ENCODE assay signal across 7 cellular contexts in the genomic region with DNA sequence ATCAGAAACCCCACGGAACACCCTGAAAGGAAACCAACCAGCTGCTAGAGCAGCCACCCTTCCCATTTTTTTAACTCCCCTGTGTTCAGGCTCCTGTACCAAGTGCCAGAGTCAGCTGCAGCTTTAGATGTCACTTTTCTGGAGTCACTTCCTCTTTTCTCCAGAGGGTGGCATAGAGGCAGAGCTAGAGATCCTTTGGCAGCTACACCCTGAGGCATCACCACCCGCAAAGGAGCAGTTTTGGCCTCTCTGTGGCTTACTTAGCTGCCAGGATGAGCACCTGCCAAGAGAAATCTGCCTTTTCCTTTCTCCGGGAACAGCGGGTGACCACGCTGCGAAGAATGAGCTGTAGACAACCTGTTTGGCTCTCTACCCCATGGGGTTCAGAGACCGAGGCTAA. TPM values are rescaled to one million over a fixed set of nuclear protein-coding genes. Genes with fewer than 3 reads are reported as not detected.
DNase-seq lines count a peak whose midpoint lies in the region; ATAC-seq, FAIRE-seq and TF ChIP-seq lines count a peak whose summit lies in the region.

No MANE protein-coding gene starts in this region.

- H3K27ac Mint-ChIP-seq in astrocyte (ENCODE audit: unreplicated experiment), result no peak overlapping the region

- TF ChIP-seq CTCF in NB4 (IDR thresholded peaks at IDR 0.05; ENCODE audit: low read depth, low read length), result peak; percentile 16
- TF ChIP-seq CTCF in astrocyte (IDR thresholded peaks at IDR 0.05; ENCODE audit: insufficient read depth, low read depth, low read length), result no peak
- peak in 2 of 6 experiments; percentile 6 to 10 for TF ChIP-seq CTCF in upper lobe of left lung (IDR thresholded peaks at IDR 0.05)

- H3K27me3 Mint-ChIP-seq in astrocyte (ENCODE audit: low read depth, unreplicated experiment), result peaks cover 2% of the 10 kb centered on the region

- H3K4me3 Mint-ChIP-seq in astrocyte (ENCODE audit: unreplicated experiment), result no peak overlapping the region

- no peak overlapping the region for H2AFZ ChIP-seq in astrocyte (ENCODE audit: low read depth, low read length)
- H2AFZ ChIP-seq in mesenchymal stem cell (ENCODE audit: low read depth, low read length), result no peak overlapping the region

- WGBS in mesenchymal stem cell, result 45% methylated on average over 7 of the region's 7 CpGs
- WGBS in upper lobe of left lung, 2 donors, result 33 to 65% methylated on average over 1 to 7 of the region's 7 CpGs

- H2BK5ac ChIP-seq in mesenchymal stem cell (ENCODE audit: low read depth, low read length, poor library complexity, severe bottlenecking), result no peak overlapping the region

- H3K4me2 ChIP-seq in astrocyte (ENCODE audit: low read length) (no peak overlapping the region), mesenchymal stem cell (ENCODE audit: low read length, poor library complexity, severe bottlenecking) (no peak overlapping the region)

- no peak overlapping the region for H3K4ac ChIP-seq in mesenchymal stem cell (ENCODE audit: low read depth in 1 of 2, low read length in 2 of 2)

- H3K14ac ChIP-seq in mesenchymal stem cell (ENCODE audit: low read length in 2 of 2), result no peak overlapping the region

- H4K91ac ChIP-seq in mesenchymal stem cell (ENCODE audit: low read length), result no peak overlapping the region

- H4K8ac ChIP-seq in mesenchymal stem cell (ENCODE audit: low read length), result no peak overlapping the region

- peak; percentile 68 for FAIRE-seq in astrocyte (lab: Jason Lieb, UNC)

- H3K27me3 ChIP-seq in astrocyte (ENCODE audit: insufficient read depth, low read length), result no peaks in the 10 kb centered on the region
- peaks cover 4 to 47% of the 10 kb centered on the region in 2 experiments for H3K27me3 ChIP-seq in mesenchymal stem cell (ENCODE audit: control insufficient read depth in 1 of 2, insufficient read depth in 1 of 2, low read length in 2 of 2)
- no peaks in the 10 kb centered on the region for H3K27me3 ChIP-seq in upper lobe of left lung

- no peak for TF ChIP-seq POLR2A in NB4 (IDR thresholded peaks at IDR 0.05; ENCODE audit: extremely low read depth, insufficient read length)
- TF ChIP-seq POLR2A in upper lobe of left lung (IDR thresholded peaks at IDR 0.05), result no peak

- H3K36me3 ChIP-seq in astrocyte (ENCODE audit: insufficient read depth, low read length) (no peaks in the 10 kb centered on the region), mesenchymal stem cell (ENCODE audit: control insufficient read depth in 1 of 2, insufficient read depth in 2 of 2, low read depth in 1 of 2, low read length in 2 of 2) (no peaks in the 10 kb centered on the region), upper lobe of left lung (no peaks in the 10 kb centered on the region)

- H3K4me1 Mint-ChIP-seq in astrocyte (ENCODE audit: low read depth, unreplicated experiment), result peaks cover 3% of the 10 kb centered on the region

- H4K20me1 ChIP-seq in astrocyte (ENCODE audit: insufficient read depth, low read length), result no peaks in the 10 kb centered on the region

- H3K23ac ChIP-seq in mesenchymal stem cell (ENCODE audit: low read length in 2 of 2), result no peak overlapping the region

- DNase-seq in NB4 (ENCODE audit: low read depth) (peak; percentile 24), astrocyte (ENCODE audit: low read depth) (peak; percentile 5), mesenchymal stem cell (peak; percentile 9), NCI-H187 treated with DMSO at 0.1 percent for 48 hours (lab: John Stamatoyannopoulos, UW) (no peak), upper lobe of left lung (no peak)

- no peak overlapping the region for H2BK120ac ChIP-seq in mesenchymal stem cell (ENCODE audit: low read depth, low read length)

- no peak overlapping the region for H3K9ac ChIP-seq in astrocyte (ENCODE audit: low read length)
- H3K9ac ChIP-seq in mesenchymal stem cell (ENCODE audit: low read length), result no peak overlapping the region

- TF ChIP-seq EP300 in upper lobe of left lung (IDR thresholded peaks at IDR 0.05), result no peak

- H3K9me3 ChIP-seq in astrocyte (ENCODE audit: insufficient read depth, low read depth, low read length), result no peaks in the 10 kb centered on the region
- no peaks in the 10 kb centered on the region for H3K9me3 ChIP-seq in mesenchymal stem cell (ENCODE audit: control insufficient read depth, low read length)
- H3K9me3 ChIP-seq in upper lobe of left lung, result no peaks in the 10 kb centered on the region

- H3K4me3 ChIP-seq in NB4 (ENCODE audit: low read depth, low read length), result no peak overlapping the region
- no peak overlapping the region for H3K4me3 ChIP-seq in astrocyte (ENCODE audit: insufficient read depth, low read depth, low read length)
- no peak overlapping the region for H3K4me3 ChIP-seq in mesenchymal stem cell (ENCODE audit: insufficient read depth in 1 of 2, low read depth in 1 of 2, low read length in 2 of 2)
- no peak overlapping the region for H3K4me3 ChIP-seq in upper lobe of left lung

- H3K36me3 Mint-ChIP-seq in astrocyte (ENCODE audit: low read depth, unreplicated experiment), result no peaks in the 10 kb centered on the region

- no peak overlapping the region for H3K18ac ChIP-seq in mesenchymal stem cell (ENCODE audit: low read depth in 1 of 2, low read length in 2 of 2)

- no peak overlapping the region for H3K27ac ChIP-seq in astrocyte (ENCODE audit: low read depth, low read length)
- H3K27ac ChIP-seq in mesenchymal stem cell (ENCODE audit: low read length, poor library complexity, severe bottlenecking), result no peak overlapping the region
- H3K27ac ChIP-seq in upper lobe of left lung, result no peak overlapping the region

- no peak overlapping the region for H2BK15ac ChIP-seq in mesenchymal stem cell (ENCODE audit: low read depth, poor library complexity, severe bottlenecking)

- no peak overlapping the region for H2AK5ac ChIP-seq in mesenchymal stem cell (ENCODE audit: low read length, severe bottlenecking)

- no peaks in the 10 kb centered on the region for H3K9me3 Mint-ChIP-seq in astrocyte (ENCODE audit: unreplicated experiment)

- H3K79me2 ChIP-seq in astrocyte (ENCODE audit: insufficient read depth, low read length), result no peaks in the 10 kb centered on the region

- H3K4me1 ChIP-seq in astrocyte (ENCODE audit: insufficient read depth, low read length) (no peaks in the 10 kb centered on the region), mesenchymal stem cell (ENCODE audit: control insufficient read depth, insufficient read depth, low read depth, low read length) (no peaks in the 10 kb centered on the region), upper lobe of left lung (no peaks in the 10 kb centered on the region)

- H2BK12ac ChIP-seq in mesenchymal stem cell (ENCODE audit: low read length in 2 of 2), result no peak overlapping the region

- ATAC-seq in GM18868 (IDR thresholded peaks at IDR 0.05; ENCODE audit: unreplicated experiment), result peak; percentile 43
- no peak for ATAC-seq in HG03460 (IDR thresholded peaks at IDR 0.05; ENCODE audit: unreplicated experiment)
- no peak for ATAC-seq in upper lobe of left lung (ENCODE audit: low FRiP score in 2 of 2)

- H3K79me1 ChIP-seq in mesenchymal stem cell (replicated peaks; ENCODE audit: low read length, poor library complexity, severe bottlenecking), result no peaks in the 10 kb centered on the region

RNA-seq across cellular contexts. Expression of gene CHRDL1, which starts 58.0 kb away (rescaled TPM):
- total RNA-seq in astrocyte (3.3 and 4.8 TPM in 2 replicates), upper lobe of left lung (10 to 100 TPM; 23.0 to 68.7 (median 44.3) TPM)
- polyA plus RNA-seq in mesenchymal stem cell (2013, experiment 1 of 2), result 3.2 TPM
- polyA plus RNA-seq in mesenchymal stem cell (2013, experiment 2 of 2), result 3.5 TPM

Comparison
In these comparisons a context has a peak if more than half of its experiments do, and no peak if none do; other contexts are left out.
1. DNase-seq: peak in NB4 (single experiment), astrocyte (single experiment) and mesenchymal stem cell (single experiment); none in NCI-H187 treated with DMSO at 0.1 percent for 48 hours (single experiment) and upper lobe of left lung (0 of 2).